Comparison of ENCODE assay signal across 2 cellular contexts in genomic region chr5:75156585-75156984, GRCh38.
TF ChIP-seq lines count a peak whose summit lies in the region.

No MANE protein-coding gene starts in this region.

TF ChIP-seq in SK-N-SH, 30 proteins besides CTCF, POLR2A, EP300 and RAD21 (continued from another document):
- TF ChIP-seq NRF1 (IDR thresholded peaks at IDR 0.05; ENCODE audit: low read depth, low read length) = no peak
- TF ChIP-seq JUND (IDR thresholded peaks at IDR 0.05) = no peak
- no peak for TF ChIP-seq GABPA (IDR thresholded peaks at IDR 0.05; ENCODE audit: low read depth)
- no peak for TF ChIP-seq FOXM1 (IDR thresholded peaks at IDR 0.05; ENCODE audit: low read depth)
- no peak for TF ChIP-seq EZH2phosphoT487 (IDR thresholded peaks at IDR 0.05; ENCODE audit: borderline replicate concordance, low read depth)
- TF ChIP-seq GATA2 (CRISPR knock-in tag; IDR thresholded peaks at IDR 0.05) = no peak
- TF ChIP-seq FOSL2 (IDR thresholded peaks at IDR 0.05; ENCODE audit: borderline replicate concordance, low read depth) = no peak
- no peak for TF ChIP-seq MAX (IDR thresholded peaks at IDR 0.05; ENCODE audit: low read depth)
- no peak for TF ChIP-seq USF2 (IDR thresholded peaks at IDR 0.05; ENCODE audit: borderline replicate concordance, low read depth, low read length)

TF ChIP-seq in SK-N-SH treated with all-trans-retinoic acid at 6 μM for 48 hours, 23 proteins besides CTCF, POLR2A, EP300 and RAD21 (continued from another document):
- TF ChIP-seq CSRNP3 (CRISPR knock-in tag; IDR thresholded peaks at IDR 0.05) (no peak), CSDC2 (CRISPR knock-in tag; IDR thresholded peaks at IDR 0.05) (no peak), RARB (CRISPR knock-in tag; IDR thresholded peaks at IDR 0.05) (no peak), PATZ1 (CRISPR knock-in tag; IDR thresholded peaks at IDR 0.05; ENCODE audit: borderline replicate concordance) (no peak), ARNTL (CRISPR knock-in tag; IDR thresholded peaks at IDR 0.05; ENCODE audit: borderline replicate concordance, low read depth) (no peak), ZFP3 (CRISPR knock-in tag; IDR thresholded peaks at IDR 0.05) (no peak), ZFP30 (CRISPR knock-in tag; IDR thresholded peaks at IDR 0.05) (no peak), ZNF565 (CRISPR knock-in tag; conservative IDR thresholded peaks at IDR 0.05; ENCODE audit: low read depth) (no peak), OSR1 (CRISPR knock-in tag; IDR thresholded peaks at IDR 0.05) (no peak), ISL1 (CRISPR knock-in tag; IDR thresholded peaks at IDR 0.05) (no peak), PPARA (CRISPR knock-in tag; IDR thresholded peaks at IDR 0.05; ENCODE audit: borderline replicate concordance) (no peak)
